ENCODE assay signal across 21 cellular contexts in the genomic region with DNA sequence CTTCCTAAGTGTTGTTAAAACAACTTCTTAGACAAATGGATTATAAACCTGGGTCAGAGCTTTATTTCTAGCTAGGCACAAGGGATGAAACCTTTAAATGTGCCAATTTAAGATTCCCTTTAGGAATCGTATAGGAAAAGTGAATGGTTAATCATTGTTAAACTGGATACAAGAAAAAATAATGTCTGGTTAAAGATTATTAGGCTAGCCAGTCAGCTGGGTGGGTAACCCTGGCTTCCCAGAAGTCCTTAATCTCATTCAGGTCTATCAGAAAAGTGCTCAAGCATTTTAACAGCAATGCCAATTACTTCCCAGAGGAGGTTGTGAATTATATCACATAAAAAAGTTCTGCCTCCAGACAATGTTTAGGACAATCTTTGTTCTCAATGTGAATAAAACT. TPM values are rescaled to one million over a fixed set of nuclear protein-coding genes. Genes with fewer than 3 reads are reported as not detected.
DNase-seq lines count a peak whose midpoint lies in the region; TF ChIP-seq lines count a peak whose summit lies in the region.
"Had no signal": no experiment of that assay in that cellular context is flagged by ENCODE, and none has a peak within 500 bp of the region (broad histone marks: within the 10 kb centered on the region; RNA-seq: fewer than 3 reads in every experiment).

No MANE protein-coding gene starts in this region.

- DNase-seq in Caki2 (ENCODE audit: low read depth), result peak; percentile 50
- peak; percentile 54 for DNase-seq in epithelial cell of proximal tubule (ENCODE audit: low read depth)
- peak; percentile 60 for DNase-seq in kidney tubule cell (ENCODE audit: low spot score)
- peak; percentile 87 for DNase-seq in renal cortical epithelial cell (ENCODE audit: low read depth)
- no peak for DNase-seq in ecto neural progenitor cell (ENCODE audit: low spot score)
- DNase-seq in smooth muscle cell (lab: John Stamatoyannopoulos, UW; ENCODE audit: unreplicated experiment), result no peak
- no peak for DNase-seq in stimulated activated naive CD4-positive, alpha-beta T cell treated with Interleukin-2 at 50 U/mL for 16 hours (lab: John Stamatoyannopoulos, UW)
- DNase-seq: DMS153, DND-41, NCI-H1092, NCI-H146, NCI-H1930, NCI-H2107, NCI-H446 treated with DMSO at 0.1 percent for 48 hours, NCI-H526, SHP77 had no signal

- WGBS in smooth muscle cell (ENCODE audit: low lambda C conversion rate), result 84% methylated on average over 1 of the region's 1 CpG

- no peaks in the 10 kb centered on the region for H3F3A ChIP-seq in smooth muscle cell (ENCODE audit: low read depth)

- no peaks in the 10 kb centered on the region for H3K4me1 ChIP-seq in smooth muscle cell (ENCODE audit: low read depth)

- H4K20me1 ChIP-seq in smooth muscle cell (ENCODE audit: low read depth), result no peaks in the 10 kb centered on the region

- no peak overlapping the region for H3K4me2 ChIP-seq in smooth muscle cell

- H3K9ac ChIP-seq in smooth muscle cell (ENCODE audit: low read depth), result no peak overlapping the region

- in situ Hi-C loops in Caki2 (cut with HindIII; ENCODE audit: low pct_unique_long_range_greater_than_20kb, low sequenced_read_pairs), result no loop called here

- H3K9me3 ChIP-seq in smooth muscle cell (replicated peaks; ENCODE audit: low read depth), result no peaks in the 10 kb centered on the region

- H3K27ac ChIP-seq in smooth muscle cell (ENCODE audit: low read depth), result no peak overlapping the region
- H3K27ac ChIP-seq: C4-2B, RWPE1 had no signal

- H2AFZ ChIP-seq in smooth muscle cell (ENCODE audit: low read depth), result no peak overlapping the region

- H3K4me3 ChIP-seq in epithelial cell of proximal tubule (ENCODE audit: low read depth, low read length) (no peak overlapping the region), smooth muscle cell (no peak overlapping the region)

- H3K36me3 ChIP-seq in smooth muscle cell (ENCODE audit: low read depth), result no peaks in the 10 kb centered on the region

- no peak for TF ChIP-seq CTCF in epithelial cell of proximal tubule (conservative IDR thresholded peaks at IDR 0.05; ENCODE audit: low read depth, low read length)
- TF ChIP-seq CTCF in smooth muscle cell (IDR thresholded peaks at IDR 0.05; ENCODE audit: borderline replicate concordance, insufficient read depth, poor library complexity, severe bottlenecking), result no peak

- H3K27me3 ChIP-seq in smooth muscle cell (ENCODE audit: low read depth), result no peaks in the 10 kb centered on the region

- no peaks in the 10 kb centered on the region for H3K79me2 ChIP-seq in smooth muscle cell (ENCODE audit: low read depth)

RNA-seq across cellular contexts. Expression of gene NANOGP8, which starts 37.6 kb away (rescaled TPM):
- not detected in 2 replicates for total RNA-seq in Caki2 (2014; rRNA removed; shearing (Covaris generic); ENCODE audit: low replicate concordance)
- not detected in 2 replicates for total RNA-seq in epithelial cell of proximal tubule
- not detected in 2 replicates for total RNA-seq in renal cortical epithelial cell
- not detected in 2 replicates for total RNA-seq in smooth muscle cell
- not detected in 2 replicates for polyA plus RNA-seq in smooth muscle cell
- total RNA-seq: B cell, H4, SK-MEL-5 had no signal

RNA-seq across cellular contexts. Expression of gene ZNF770, which starts 59.4 kb away (rescaled TPM):
- 10.3 and 11.5 TPM in 2 replicates for total RNA-seq in Caki2 (2014; rRNA removed; shearing (Covaris generic); ENCODE audit: low replicate concordance)
- total RNA-seq in epithelial cell of proximal tubule, result 19.3 and 22.4 TPM in 2 replicates
- total RNA-seq in renal cortical epithelial cell, result 34.7 and 85.1 TPM in 2 replicates
- 28.7 and 31.1 TPM in 2 replicates for total RNA-seq in smooth muscle cell
- 32.4 and 34.2 TPM in 2 replicates for polyA plus RNA-seq in smooth muscle cell

Comparison
In these comparisons a context has a peak if more than half of its experiments do, and no peak if none do; other contexts are left out.
1. DNase-seq: peak in Caki2 (single experiment), epithelial cell of proximal tubule (single experiment), kidney tubule cell (single experiment) and renal cortical epithelial cell (single experiment); none in ecto neural progenitor cell (single experiment), smooth muscle cell (single experiment) and stimulated activated naive CD4-positive, alpha-beta T cell treated with Interleukin-2 at 50 U/mL for 16 hours (single experiment).